18 cellular contexts compared by ENCODE assay signal in genomic region chr4:47566975-47567374, GRCh38.
DNase-seq lines count a peak whose midpoint lies in the region; ATAC-seq, FAIRE-seq and TF ChIP-seq lines count a peak whose summit lies in the region.
"Had no signal": no experiment of that assay in that cellular context is flagged by ENCODE, and none has a peak within 500 bp of the region (broad histone marks: within the 10 kb centered on the region; RNA-seq: fewer than 3 reads in every experiment).

No MANE protein-coding gene starts in this region.

- BruUV-seq in K562 (replicated peaks; lab: Mats Ljungman, UMichigan): no TSS peak

- in situ Hi-C loops in K562 (cut with MboI): no loop called here

- no peak for TF ChIP-seq POLR2A in K562 (conservative IDR thresholded peaks at IDR 0.05)
- no peak for TF ChIP-seq POLR2A in uterus (IDR thresholded peaks at IDR 0.05)

- H3K27ac ChIP-seq in K562 (ENCODE audit: extremely low read depth, low read depth, low read length): no peak overlapping the region
- peak overlapping the region; percentile 27 for H3K27ac ChIP-seq in trophoblast cell (ENCODE audit: low read depth, low read length)
- no peak overlapping the region for H3K27ac ChIP-seq in SK-N-SH (ENCODE audit: low read depth in 2 of 2, low read length in 1 of 2)
- H3K27ac ChIP-seq in uterus: no peak overlapping the region

- H3K9ac ChIP-seq in K562 (ENCODE audit: insufficient read depth in 1 of 2, low read depth in 2 of 2, low read length in 2 of 2) (no peak overlapping the region), trophoblast cell (ENCODE audit: low read length) (no peak overlapping the region), SK-N-SH (no peak overlapping the region)

- CTCF ChIA-PET in K562 (lab: Yijun Ruan, JAX; ENCODE audit: low intra/inter-chr PET ratio) (no interaction called here), SK-N-SH (lab: Yijun Ruan, JAX) (interaction anchor here (0.9 to 1.7 kb wide), 5 partner anchors 11 to 363 kb away, joined by 3 to 4 read pairs (median 3); no protein-coding TSS in a partner anchor)

- H3K27me3 ChIP-seq in K562 (ENCODE audit: control insufficient read depth in 2 of 2, insufficient read depth in 2 of 2, low read length in 2 of 2) (no peaks in the 10 kb centered on the region), trophoblast cell (ENCODE audit: insufficient read depth, low read length) (no peaks in the 10 kb centered on the region), SK-N-SH (ENCODE audit: insufficient read depth) (no peaks in the 10 kb centered on the region), uterus (no peaks in the 10 kb centered on the region)

- no peak overlapping the region for H4K12ac ChIP-seq in trophoblast cell (ENCODE audit: low read depth, low read length)

- H3K14ac ChIP-seq in trophoblast cell (ENCODE audit: low read length): no peak overlapping the region

- intact Hi-C loops in K562 (cut with micrococcal nuclease) (loop anchor here (10.0 kb wide), 1 partner anchor 182 kb away; no protein-coding TSS in a partner anchor), posterior cingulate gyrus (cut with DNase I) (no loop called here), uterus (cut with DNase I; ENCODE audit: low total_unique reads) (no loop called here)

- DNase-seq in OCI-M1 (lab: John Stamatoyannopoulos, UW) (peak; percentile 89), K562 (ENCODE audit: extremely low read depth in 1 of 4, low spot score in 3 of 4) (no peak), left lobe of liver (ENCODE audit: low spot score) (no peak), trophoblast cell (peak in 1 of 2 donors; percentile 66), posterior cingulate gyrus (no peak), SK-N-SH (no peak), uterus (no peak)
- DNase-seq: C1 segment of cervical spinal cord; Calu3; CD4-positive, alpha-beta memory T cell; COR-L47; DMS53; DMS79 treated with DMSO at 0.1 percent for 48 hours; GF-D8; H9 had no signal

- FAIRE-seq in K562 (lab: Jason Lieb, UNC): peak; percentile 26
- FAIRE-seq: GM12891 had no signal

- H3K23ac ChIP-seq in trophoblast cell (ENCODE audit: low read length): no peak overlapping the region

- H3K9me2 ChIP-seq in SK-N-SH: no peaks in the 10 kb centered on the region

- H2BK12ac ChIP-seq in trophoblast cell (ENCODE audit: low read length): no peak overlapping the region

- H3K4me1 ChIP-seq in K562 (replicated peaks in 1 of 2; ENCODE audit: control insufficient read depth in 2 of 2, insufficient read depth in 2 of 2, low read length in 2 of 2) (peaks cover 7 to 15% of the 10 kb centered on the region in 2 experiments; a peak in 4 of 5 replicates), trophoblast cell (ENCODE audit: control insufficient read depth in 1 of 2, insufficient read depth in 2 of 2, low read length in 2 of 2) (peaks cover 3 to 17% of the 10 kb centered on the region in 2 experiments), SK-N-SH (ENCODE audit: control insufficient read depth in 1 of 2, insufficient read depth in 2 of 2, low read depth in 1 of 2, low read length in 1 of 2) (peaks cover under 1 to 4% of the 10 kb centered on the region in 2 experiments; a peak in 2 of 4 replicates), uterus (no peaks in the 10 kb centered on the region)

- H3K36me3 ChIP-seq in K562 (ENCODE audit: control insufficient read depth, insufficient read depth, low read length): no peaks in the 10 kb centered on the region
- peaks cover 7 to 24% of the 10 kb centered on the region in 2 experiments for H3K36me3 ChIP-seq in trophoblast cell (ENCODE audit: control insufficient read depth in 1 of 2, insufficient read depth in 2 of 2, low read length in 2 of 2)
- H3K36me3 ChIP-seq in SK-N-SH (replicated peaks in 1 of 2; ENCODE audit: control insufficient read depth in 1 of 2, insufficient read depth in 2 of 2, low read length in 1 of 2): peaks cover 14 to 17% of the 10 kb centered on the region in 2 experiments
- peaks cover 0 to 3% of the 10 kb centered on the region in 2 donors for H3K36me3 ChIP-seq in uterus

- TF ChIP-seq RAD21 in K562 (CRISPR knock-in tag; conservative IDR thresholded peaks at IDR 0.05 in 1 of 2, IDR thresholded peaks at IDR 0.05 in 1 of 2) (no peak), SK-N-SH (IDR thresholded peaks at IDR 0.05; ENCODE audit: low read length) (no peak)

- H3K4me3 ChIP-seq in K562: no peak overlapping the region
- H3K4me3 ChIP-seq in trophoblast cell (ENCODE audit: low read depth, low read length): no peak overlapping the region
- no peak overlapping the region for H3K4me3 ChIP-seq in SK-N-SH (ENCODE audit: low read depth in 2 of 2, low read length in 1 of 2)
- no peak overlapping the region for H3K4me3 ChIP-seq in uterus
- H3K4me3 ChIP-seq: GM23338 had no signal

- H4K91ac ChIP-seq in trophoblast cell (ENCODE audit: low read depth, low read length): peak overlapping the region; percentile 35

- peak overlapping the region; percentile 14 for H3K4ac ChIP-seq in trophoblast cell (ENCODE audit: low read depth, low read length)

- no peak overlapping the region for H3K18ac ChIP-seq in trophoblast cell (ENCODE audit: low read length)

- TF ChIP-seq CTCF in K562 (IDR thresholded peaks at IDR 0.05 in 2 of 3, conservative IDR thresholded peaks at IDR 0.05 in 1 of 3; ENCODE audit: insufficient read depth in 2 of 3, low read depth in 1 of 3, low read length in 3 of 3) (no peak), SK-N-SH (IDR thresholded peaks at IDR 0.05) (no peak), uterus (IDR thresholded peaks at IDR 0.05) (no peak)

- no peak overlapping the region for H2AK5ac ChIP-seq in trophoblast cell (ENCODE audit: low read length)

- H4K20me1 ChIP-seq in K562 (replicated peaks; ENCODE audit: control insufficient read depth, insufficient read depth, low read length) (no peaks in the 10 kb centered on the region), SK-N-SH (ENCODE audit: insufficient read depth) (no peaks in the 10 kb centered on the region)

- H3K4me2 ChIP-seq in K562 (ENCODE audit: insufficient read depth, low read length): no peak overlapping the region
- no peak overlapping the region for H3K4me2 ChIP-seq in trophoblast cell (ENCODE audit: low read length)
- no peak overlapping the region for H3K4me2 ChIP-seq in SK-N-SH
- H3K4me2 ChIP-seq: GM23338 had no signal

- H4K8ac ChIP-seq in trophoblast cell (ENCODE audit: low read depth, low read length): no peak overlapping the region

- H3K9me3 ChIP-seq in K562 (replicated peaks; ENCODE audit: control insufficient read depth, insufficient read depth, low read depth, low read length): no peaks in the 10 kb centered on the region
- no peaks in the 10 kb centered on the region for H3K9me3 ChIP-seq in trophoblast cell (ENCODE audit: insufficient read depth, low read depth, low read length)
- no peaks in the 10 kb centered on the region for H3K9me3 ChIP-seq in SK-N-SH
- no peaks in the 10 kb centered on the region for H3K9me3 ChIP-seq in uterus

- H2BK120ac ChIP-seq in trophoblast cell (ENCODE audit: insufficient read depth, low read length, poor library complexity): no peak overlapping the region

- ATAC-seq in K562: no peak
- ATAC-seq in left lobe of liver: peak; percentile 29
- ATAC-seq: GM23338, HCT116 had no signal

- no peaks in the 10 kb centered on the region for H3K9me1 ChIP-seq in K562 (ENCODE audit: control insufficient read depth, insufficient read depth, low read length)

- POLR2A ChIA-PET in K562 (lab: Yijun Ruan, JAX): interaction anchor here (0.6 kb wide), 1 partner anchor 367 kb away, joined by 3 read pairs; no protein-coding TSS in a partner anchor
- POLR2A ChIA-PET in SK-N-SH (lab: Yijun Ruan, JAX): no interaction called here

- no peaks in the 10 kb centered on the region for H3K79me2 ChIP-seq in K562 (ENCODE audit: control insufficient read depth, insufficient read depth, low read length)
- H3K79me2 ChIP-seq in trophoblast cell (ENCODE audit: control insufficient read depth, insufficient read depth, low read length, poor library complexity): peaks cover 3% of the 10 kb centered on the region
- no peaks in the 10 kb centered on the region for H3K79me2 ChIP-seq in SK-N-SH (ENCODE audit: insufficient read depth)

- H3F3A ChIP-seq in SK-N-SH (replicated peaks; ENCODE audit: insufficient read depth): no peaks in the 10 kb centered on the region

- H2AFZ ChIP-seq in K562 (ENCODE audit: low read depth, low read length) (no peak overlapping the region; the same call in 1 of the 2 replicates), trophoblast cell (ENCODE audit: insufficient read depth, low read length, poor library complexity) (no peak overlapping the region), SK-N-SH (ENCODE audit: low read depth) (no peak overlapping the region)
- H2AFZ ChIP-seq: GM23338 had no signal

- peaks cover 40% of the 10 kb centered on the region for H3K79me1 ChIP-seq in trophoblast cell (ENCODE audit: low read length)

- peak overlapping the region; percentile 52 for H2BK5ac ChIP-seq in trophoblast cell (ENCODE audit: low read depth, low read length, poor library complexity)

- TF ChIP-seq EP300 in K562 (IDR thresholded peaks at IDR 0.05; ENCODE audit: low read length) (no peak), SK-N-SH (IDR thresholded peaks at IDR 0.05; ENCODE audit: borderline replicate concordance in 1 of 2, low read depth in 1 of 2, low read length in 1 of 2) (no peak)

TF ChIP-seq in SK-N-SH, 30 proteins besides CTCF, POLR2A, EP300 and RAD21:
- TF ChIP-seq SMC3 (IDR thresholded peaks at IDR 0.05; ENCODE audit: low read depth, low read length) (no peak), GATA2 (CRISPR knock-in tag; IDR thresholded peaks at IDR 0.05) (no peak), RFX5 (IDR thresholded peaks at IDR 0.05; ENCODE audit: low read length) (no peak), EZH2phosphoT487 (IDR thresholded peaks at IDR 0.05; ENCODE audit: borderline replicate concordance, low read depth) (no peak), TAF1 (IDR thresholded peaks at IDR 0.05; ENCODE audit: borderline replicate concordance, low read depth, low read length) (no peak), RXRA (IDR thresholded peaks at IDR 0.05; ENCODE audit: borderline replicate concordance, low read depth) (no peak), JUND (IDR thresholded peaks at IDR 0.05) (no peak), IRF3 (IDR thresholded peaks at IDR 0.05; ENCODE audit: low read depth, low read length) (no peak), MXI1 (IDR thresholded peaks at IDR 0.05; ENCODE audit: low read depth, low read length) (no peak)
